ENCODE assay signal across 20 cellular contexts in genomic region chr2:127428815-127429109, GRCh38. TPM values are rescaled to one million over a fixed set of nuclear protein-coding genes. Genes with fewer than 3 reads are reported as not detected.
"Had no signal": no experiment of that assay in that cellular context is flagged by ENCODE, and none has a peak within 500 bp of the region (broad histone marks: within the 10 kb centered on the region; RNA-seq: fewer than 3 reads in every experiment).

No MANE protein-coding gene starts in this region.

- H3K9me3 ChIP-seq: SJSA1 had no signal

- H3K27ac ChIP-seq: HL-60, SJSA1, SK-N-MC had no signal

- H3K27me3 ChIP-seq: SJSA1 had no signal

- H3K4me3 ChIP-seq: SJSA1, SK-N-MC had no signal

- DNase-seq: KBM-7, NCI-H1092 treated with DMSO at 0.1 percent for 48 hours, NCI-H1436, NCI-H187, NCI-H2029, NCI-H2081 treated with DMSO at 0.1 percent for 48 hours, NCI-H2171, NCI-H226, NCI-H446, NCI-H510A, NCI-H524 treated with DMSO at 0.1 percent for 48 hours, NCI-H69, NCI-H774, Right ventricle myocardium superior, SIG-M5 had no signal

- H3K36me3 ChIP-seq: SJSA1 had no signal

RNA-seq across cellular contexts. Expression of gene PROC, which starts 10.5 kb away (rescaled TPM):
- total RNA-seq: LHCN-M2, MCF 10A, Right ventricle myocardium superior had no signal
